17 cellular contexts compared by ENCODE assay signal in the genomic region with DNA sequence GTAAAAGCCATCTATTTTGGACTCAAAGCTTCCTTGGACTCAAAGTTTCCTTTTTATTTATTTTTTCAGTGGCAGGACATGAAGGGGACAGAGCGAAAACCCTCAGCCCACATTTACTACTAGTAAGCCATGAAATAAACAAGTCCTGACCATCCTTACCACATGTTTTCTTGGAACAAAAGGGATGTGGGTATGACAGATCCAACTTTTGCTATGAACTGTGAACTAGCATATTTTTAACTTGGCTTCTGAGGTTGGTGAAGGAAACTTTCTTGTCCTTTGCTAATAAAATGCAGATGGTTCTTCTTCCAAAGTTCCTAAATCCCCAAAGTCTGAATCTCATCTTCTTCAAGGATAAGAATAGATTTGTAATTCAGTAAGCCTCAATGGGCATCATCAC.
"Had no signal": no experiment of that assay in that cellular context is flagged by ENCODE, and none has a peak within 500 bp of the region (broad histone marks: within the 10 kb centered on the region; RNA-seq: fewer than 3 reads in every experiment).

No MANE protein-coding gene starts in this region.

- ATAC-seq: gastroesophageal sphincter, left lobe of liver, mucosa of descending colon, natural killer cell, sciatic nerve had no signal

- DNase-seq: cortex of kidney; dorsolateral prefrontal cortex; effector CD8-positive, alpha-beta T cell; glutamatergic neuron; islet precursor cell; mammary epithelial cell; mucosa of descending colon; natural killer cell; posterior cingulate gyrus; stimulated activated CD4-positive, alpha-beta T cell treated with anti-CD3 and anti-CD28 coated beads, Interleukin-2, amount 100 ng/mL, for 24 hours; stimulated activated naive CD4-positive, alpha-beta T cell; stomach; substantia nigra; trophoblast cell had no signal
